In the genomic region with DNA sequence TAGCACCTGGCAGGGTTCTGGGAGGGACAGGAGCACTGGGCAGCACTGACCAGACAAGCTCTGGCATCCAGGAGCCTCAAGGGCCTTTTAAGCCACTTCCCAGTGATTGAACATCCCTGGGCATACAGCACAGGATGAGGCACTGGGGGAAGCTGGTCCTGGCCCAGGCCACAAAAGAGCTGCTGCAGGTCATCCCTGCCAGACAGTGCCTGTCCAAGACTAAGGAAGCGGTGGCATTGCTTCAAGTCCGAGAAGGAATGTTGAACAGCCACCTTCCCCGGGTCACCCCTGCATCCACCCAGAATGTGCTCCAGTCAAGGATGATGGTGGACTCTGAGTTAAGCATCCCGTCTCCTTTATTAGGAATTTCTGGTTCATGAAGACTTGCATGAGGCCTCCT, we compare ENCODE assay signal across 19 cellular contexts. TPM values are rescaled to one million over a fixed set of nuclear protein-coding genes. Genes with fewer than 3 reads are reported as not detected.
DNase-seq lines count a peak whose midpoint lies in the region; ATAC-seq, FAIRE-seq and TF ChIP-seq lines count a peak whose summit lies in the region.
"Had no signal": no experiment of that assay in that cellular context is flagged by ENCODE, and none has a peak within 500 bp of the region (broad histone marks: within the 10 kb centered on the region; RNA-seq: fewer than 3 reads in every experiment).

No MANE protein-coding gene starts in this region.

- CTCF ChIA-PET in A549 (lab: Yijun Ruan, JAX): interaction anchor here (0.9 to 4.1 kb wide), 10 partner anchors 8 to 148 kb away, joined by 3 to 27 read pairs (median 7); partner anchors contain the start of genes CDK5RAP3, LRRC46, MRPL10 and SCRN2
- CTCF ChIA-PET in CD8-positive, alpha-beta T cell (lab: Charles Lee): interaction anchor here (0.9 to 2.3 kb wide), 4 partner anchors 9 to 126 kb away, joined by 3 to 9 read pairs (median 4); partner anchors contain the start of genes LRRC46, MRPL10 and SCRN2

- H3K4me2 ChIP-seq in A549: peak overlapping the region; percentile 97; the same call in 1 of the 3 replicates

- no peak for TF ChIP-seq RAD21 in A549 (conservative IDR thresholded peaks at IDR 0.05 in 1 of 2, IDR thresholded peaks at IDR 0.05 in 1 of 2)

- peak overlapping the region; percentile 64 for H3K27ac Mint-ChIP-seq in CD8-positive, alpha-beta T cell
- peak overlapping the region; percentile 68 for H3K27ac Mint-ChIP-seq in glutamatergic neuron (ENCODE audit: unreplicated experiment)

- no peak for FAIRE-seq in A549 (lab: Jason Lieb, UNC)

- POLR2A ChIA-PET in A549 (lab: Yijun Ruan, JAX): interaction anchor here (2.6 kb wide), 1 partner anchor 8 kb away, joined by 58 read pairs; the partner anchor contains the start of genes LRRC46 and MRPL10
- POLR2A ChIA-PET in CD8-positive, alpha-beta T cell (lab: Charles Lee): interaction anchor here (1.4 to 3.3 kb wide), 2 partner anchors 8 to 151 kb away, joined by 3 to 16 read pairs; partner anchors contain the start of genes LRRC46 and MRPL10

- H3K27ac ChIP-seq in A549: no peak overlapping the region
- no peak overlapping the region for H3K27ac ChIP-seq in CD8-positive, alpha-beta T cell (ENCODE audit: low read depth, low read length)
- peak overlapping the region; percentile 81 for H3K27ac ChIP-seq in VCaP
- H3K27ac ChIP-seq: parathyroid adenoma, vagina had no signal

- intact Hi-C loops in CD8-positive, alpha-beta T cell (cut with DNase I, micrococcal nuclease): no loop called here

- no peak for TF ChIP-seq EP300 in A549 (IDR thresholded peaks at IDR 0.05)

- DNase-seq in A549 (ENCODE audit: low read depth in 1 of 2, low spot score in 1 of 2) (no peak), glutamatergic neuron (no peak), SW 1271 (lab: John Stamatoyannopoulos, UW) (no peak), DMS53 (lab: John Stamatoyannopoulos, UW) (no peak), NCI-H774 (lab: John Stamatoyannopoulos, UW) (no peak)
- no peak for DNase-seq in CD8-positive, alpha-beta T cell
- DNase-seq in stimulated activated CD4-positive, alpha-beta T cell treated with anti-CD3 and anti-CD28 coated beads, Interleukin-15, amount 100 ng/mL, for 24 hours: no peak
- DNase-seq: aorta, cortex of kidney, DND-41, erythroblast, head of caudate nucleus, islet precursor cell, NCI-H1436 had no signal

- H3K4me3 Mint-ChIP-seq in CD8-positive, alpha-beta T cell: peak overlapping the region; percentile 97
- peak overlapping the region; percentile 5 for H3K4me3 Mint-ChIP-seq in glutamatergic neuron (ENCODE audit: unreplicated experiment)

- no peaks in the 10 kb centered on the region for H3K27me3 ChIP-seq in CD8-positive, alpha-beta T cell (ENCODE audit: insufficient read depth, low read length)
- H3K27me3 ChIP-seq: SJCRH30, vagina had no signal

- no peak for TF ChIP-seq CTCF in A549 (IDR thresholded peaks at IDR 0.05)
- no peak for TF ChIP-seq CTCF in CD8-positive, alpha-beta T cell (IDR thresholded peaks at IDR 0.05)
- TF ChIP-seq CTCF in VCaP (conservative IDR thresholded peaks at IDR 0.05): no peak
- no peak for TF ChIP-seq CTCF in glutamatergic neuron (IDR thresholded peaks at IDR 0.05; ENCODE audit: partially characterized antibody, unreplicated experiment)

- H3K36me3 ChIP-seq in CD8-positive, alpha-beta T cell (ENCODE audit: insufficient read depth, low read length): peaks cover 39% of the 10 kb centered on the region

- H3K27me3 Mint-ChIP-seq in CD8-positive, alpha-beta T cell (ENCODE audit: low read depth): no peaks in the 10 kb centered on the region
- H3K27me3 Mint-ChIP-seq in glutamatergic neuron (ENCODE audit: unreplicated experiment): peaks cover 5% of the 10 kb centered on the region

- H3K9me3 Mint-ChIP-seq in CD8-positive, alpha-beta T cell: no peaks in the 10 kb centered on the region
- no peaks in the 10 kb centered on the region for H3K9me3 Mint-ChIP-seq in glutamatergic neuron (ENCODE audit: unreplicated experiment)

- no peaks in the 10 kb centered on the region for H3K9me3 ChIP-seq in A549
- no peaks in the 10 kb centered on the region for H3K9me3 ChIP-seq in CD8-positive, alpha-beta T cell (ENCODE audit: low read length)
- H3K9me3 ChIP-seq: SJCRH30, vagina had no signal

- WGBS in A549 (ENCODE audit: missing lambda C conversion rate): 82% methylated on average over 4 of the region's 4 CpGs

- no peak for TF ChIP-seq POLR2A in A549 (IDR thresholded peaks at IDR 0.05; ENCODE audit: low read length)

- no peak overlapping the region for H3K4me3 ChIP-seq in A549
- no peak overlapping the region for H3K4me3 ChIP-seq in CD8-positive, alpha-beta T cell (ENCODE audit: low read depth, low read length)

- H3K4me1 ChIP-seq in A549: peaks cover 21% of the 10 kb centered on the region
- H3K4me1 ChIP-seq in CD8-positive, alpha-beta T cell (ENCODE audit: insufficient read depth, low read length): peaks cover 20% of the 10 kb centered on the region

- ATAC-seq in A549: no peak
- ATAC-seq in CD8-positive, alpha-beta T cell: no peak

- H3K4me1 Mint-ChIP-seq in CD8-positive, alpha-beta T cell (ENCODE audit: low read depth): peaks cover 28% of the 10 kb centered on the region
- H3K4me1 Mint-ChIP-seq in glutamatergic neuron (ENCODE audit: low read depth, unreplicated experiment): peaks cover 11% of the 10 kb centered on the region

- peaks cover 66% of the 10 kb centered on the region for H3K36me3 Mint-ChIP-seq in CD8-positive, alpha-beta T cell
- no peaks in the 10 kb centered on the region for H3K36me3 Mint-ChIP-seq in glutamatergic neuron (ENCODE audit: unreplicated experiment)

TF ChIP-seq in A549, 52 proteins besides CTCF, POLR2A, EP300 and RAD21:
- no peak for TF ChIP-seq ZNF302 (CRISPR knock-in tag; IDR thresholded peaks at IDR 0.05)
- TF ChIP-seq MAZ (IDR thresholded peaks at IDR 0.05; ENCODE audit: borderline replicate concordance, low read depth, low read length): no peak

RNA-seq across cellular contexts. Expression of gene OSBPL7, which starts 1.2 kb away (rescaled TPM):
- polyA plus RNA-seq in A549 (2011; rRNA removed) (7.0 and 7.1 TPM in 2 replicates), A549 (2017; fragmentation: RNase III; extraction: RNeasy Plus Mini Kit Qiagen cat#74134 plus additional on column Dnase treatment) (11.4 to 16.9 TPM (median 15.4 TPM) in 3 replicates)
- polyA plus RNA-seq in A549 (2012; cell fraction: cytosol; rRNA removed): 9.2 and 11.9 TPM in 2 replicates
- 54.3 and 75.1 TPM in 2 replicates for polyA plus RNA-seq in A549 (2012; cell fraction: nucleus; rRNA removed)
- polyA minus RNA-seq in A549 (2011; rRNA and poly(A)+ RNA removed): 14.2 and 14.7 TPM in 2 replicates
- 10 to 100 TPM; 50.8 to 56.1 TPM for total RNA-seq in CD8-positive, alpha-beta T cell
- total RNA-seq in glutamatergic neuron (ENCODE audit: unreplicated experiment): 30.0 TPM

RNA-seq across cellular contexts. Expression of gene MRPL10, which starts 8.6 kb away (rescaled TPM):
- polyA plus RNA-seq in A549 (2011; rRNA removed): 97.7 and 103 TPM in 2 replicates
- 136 and 194 TPM in 2 replicates for polyA plus RNA-seq in A549 (2012; cell fraction: cytosol; rRNA removed)
- 108 and 166 TPM in 2 replicates for polyA plus RNA-seq in A549 (2012; cell fraction: nucleus; rRNA removed)
- polyA plus RNA-seq in A549 (2017; fragmentation: RNase III; extraction: RNeasy Plus Mini Kit Qiagen cat#74134 plus additional on column Dnase treatment): 56.8 to 62.8 TPM (median 62.0 TPM) in 3 replicates
- polyA minus RNA-seq in A549 (2011; rRNA and poly(A)+ RNA removed): 116 and 142 TPM in 2 replicates
- total RNA-seq in CD8-positive, alpha-beta T cell: 10 to 100 TPM; 67.5 to 69.7 TPM
- 38.7 TPM for total RNA-seq in glutamatergic neuron (ENCODE audit: unreplicated experiment)

RNA-seq across cellular contexts. Expression of gene LRRC46, which starts 8.7 kb away (rescaled TPM):
- polyA plus RNA-seq in A549 (2011; rRNA removed) (1.7 and 2.7 TPM in 2 replicates), A549 (2017; fragmentation: RNase III; extraction: RNeasy Plus Mini Kit Qiagen cat#74134 plus additional on column Dnase treatment) (2.3 to 3.0 TPM (median 2.5 TPM) in 3 replicates)
- polyA plus RNA-seq in A549 (2012; cell fraction: cytosol; rRNA removed): 1.7 TPM in 2 replicates
- polyA plus RNA-seq in A549 (2012; cell fraction: nucleus; rRNA removed): 3.8 and 5.1 TPM in 2 replicates
- 1.4 and 1.7 TPM in 2 replicates for polyA minus RNA-seq in A549 (2011; rRNA and poly(A)+ RNA removed)
- 1 to 10 TPM in 1 of 2 experiments, under 1 TPM in 1; 0.43 to 1.5 TPM for total RNA-seq in CD8-positive, alpha-beta T cell
- total RNA-seq in glutamatergic neuron (ENCODE audit: unreplicated experiment): 1.3 TPM
- total RNA-seq: smooth muscle cell, vagina had no signal

RNA-seq across cellular contexts. Expression of gene SCRN2, which starts 18.3 kb away (rescaled TPM):
- polyA plus RNA-seq in A549 (2011; rRNA removed) (20.7 and 25.8 TPM in 2 replicates), A549 (2017; fragmentation: RNase III; extraction: RNeasy Plus Mini Kit Qiagen cat#74134 plus additional on column Dnase treatment) (37.3 to 47.7 TPM (median 43.7 TPM) in 3 replicates)
- 52.9 and 61.8 TPM in 2 replicates for polyA plus RNA-seq in A549 (2012; cell fraction: cytosol; rRNA removed)
- 177 and 179 TPM in 2 replicates for polyA plus RNA-seq in A549 (2012; cell fraction: nucleus; rRNA removed)
- polyA minus RNA-seq in A549 (2011; rRNA and poly(A)+ RNA removed): 20.0 and 22.6 TPM in 2 replicates
- 10 to 100 TPM; 17.6 to 19.8 TPM for total RNA-seq in CD8-positive, alpha-beta T cell
- total RNA-seq in glutamatergic neuron (ENCODE audit: unreplicated experiment): 39.1 TPM

RNA-seq across cellular contexts. Expression of gene SP6, which starts 28.2 kb away (rescaled TPM):
- polyA plus RNA-seq in A549 (2011; rRNA removed) (0.61 and 0.67 TPM in 2 replicates), A549 (2017; fragmentation: RNase III; extraction: RNeasy Plus Mini Kit Qiagen cat#74134 plus additional on column Dnase treatment) (2.0 to 2.3 TPM (median 2.1 TPM) in 3 replicates)
- 0.83 and 1.4 TPM in 2 replicates for polyA plus RNA-seq in A549 (2012; cell fraction: cytosol; rRNA removed)
- 1.8 and 2.6 TPM in 2 replicates for polyA plus RNA-seq in A549 (2012; cell fraction: nucleus; rRNA removed)
- polyA minus RNA-seq in A549 (2011; rRNA and poly(A)+ RNA removed): 0.24 and 0.50 TPM in 2 replicates
- total RNA-seq in CD8-positive, alpha-beta T cell: under 1 TPM; 0.22 to 0.38 TPM
- total RNA-seq in glutamatergic neuron (ENCODE audit: unreplicated experiment): 1.7 TPM
- total RNA-seq: SJCRH30 had no signal
